Comparison of ENCODE assay signal across 12 cellular contexts in the genomic region with DNA sequence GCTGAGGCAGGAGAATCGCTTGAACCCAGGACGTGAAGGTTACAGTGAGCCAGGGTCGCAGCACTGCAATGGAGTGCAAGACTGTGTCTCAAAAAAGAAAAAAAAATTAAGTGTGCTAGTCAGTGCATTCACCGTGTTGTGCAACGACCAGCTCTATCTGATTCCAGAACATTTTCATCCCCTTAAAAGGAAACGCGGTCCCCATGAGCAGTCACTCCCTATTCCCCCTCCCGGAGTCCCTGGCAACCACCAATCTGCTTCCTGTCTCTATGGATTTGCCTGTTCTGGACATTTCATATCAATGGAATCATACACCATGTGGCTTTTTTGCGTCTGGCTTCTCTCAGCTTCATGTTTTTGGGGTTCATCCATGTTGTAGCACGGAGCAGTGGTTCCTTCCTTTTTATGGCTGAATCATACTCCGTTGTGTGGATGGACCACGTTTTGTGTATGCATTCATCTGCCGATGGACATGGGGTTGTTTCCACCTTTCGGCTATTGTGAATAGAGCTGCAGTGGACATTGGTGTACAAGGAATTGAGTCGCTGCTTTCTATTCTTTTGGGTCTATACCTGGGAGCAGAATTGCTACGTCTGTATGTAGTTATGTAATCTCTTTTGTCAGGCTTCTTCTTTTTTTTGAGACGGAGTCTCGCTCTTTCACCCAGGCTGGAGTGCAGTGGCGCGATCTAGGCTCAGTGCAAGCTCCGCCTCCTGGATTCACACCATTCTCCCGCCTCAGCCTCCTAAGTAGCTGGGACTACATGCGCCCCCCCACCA. TPM values are rescaled to one million over a fixed set of nuclear protein-coding genes. Genes with fewer than 3 reads are reported as not detected.
DNase-seq lines count a peak whose midpoint lies in the region; ATAC-seq and TF ChIP-seq lines count a peak whose summit lies in the region.
"Had no signal": no experiment of that assay in that cellular context is flagged by ENCODE, and none has a peak within 500 bp of the region (broad histone marks: within the 10 kb centered on the region; RNA-seq: fewer than 3 reads in every experiment).

No MANE protein-coding gene starts in this region.

- DNase-seq in dermis blood vessel endothelial cell (peak; percentile 51), lung (ENCODE audit: low spot score) (no peak), stomach (no peak)
- DNase-seq: COR-L47, nucleus accumbens had no signal

- H3K27ac ChIP-seq in HEK293 (ENCODE audit: extremely low read depth, low read depth, low read length) (no peak overlapping the region), lung (ENCODE audit: low read depth in 1 of 2, low read length in 1 of 2) (peak overlapping the region; percentile 46 to 49), stomach (peak overlapping the region; percentile 18 to 85 (median 77))
- H3K27ac ChIP-seq: VCaP had no signal

- H3K4me1 ChIP-seq in HEK293 (ENCODE audit: control insufficient read depth, insufficient read depth, low read length) (no peaks in the 10 kb centered on the region), lung (ENCODE audit: control insufficient read depth in 2 of 2, insufficient read depth in 2 of 2, low read length in 2 of 2) (peaks cover 8% of the 10 kb centered on the region in 2 donors), stomach (peaks cover 18 to 73% (median 44%) of the 10 kb centered on the region in 4 donors)

- H3K27me3 ChIP-seq in lung (ENCODE audit: control insufficient read depth, insufficient read depth) (no peaks in the 10 kb centered on the region), stomach (no peaks in the 10 kb centered on the region)

- CTCF ChIA-PET in HEK293 (lab: Yijun Ruan, JAX), result interaction anchor here (0.6 kb wide), 1 partner anchor 38 kb away, joined by 3 read pairs; no protein-coding TSS in a partner anchor

- no peak for TF ChIP-seq POLR2A in stomach (IDR thresholded peaks at IDR 0.05)

- TF ChIP-seq CTCF in HEK293 (tag by site-specific recombination; IDR thresholded peaks at IDR 0.05) (no peak), lung (IDR thresholded peaks at IDR 0.05; ENCODE audit: control extremely low read depth, extremely low read depth) (no peak), stomach (IDR thresholded peaks at IDR 0.05) (no peak)

- 72 to 81% methylated on average over 23 of the region's 23 CpGs for WGBS in lung, 2 donors
- WGBS in stomach, 5 donors, result 81 to 88% (median 87%) methylated on average over 23 of the region's 23 CpGs

- no peak overlapping the region for H3K4me3 ChIP-seq in HEK293 (ENCODE audit: low read depth, low read length)
- H3K4me3 ChIP-seq in lung, result no peak overlapping the region
- H3K4me3 ChIP-seq in stomach, result no peak overlapping the region

- intact Hi-C loops in stomach (cut with DNase I; ENCODE audit: low total_unique reads), result no loop called here

- H3K9me3 ChIP-seq in HEK293 (ENCODE audit: control insufficient read depth, insufficient read depth, low read depth, low read length), result no peaks in the 10 kb centered on the region
- H3K9me3 ChIP-seq in lung (ENCODE audit: control insufficient read depth in 2 of 2, insufficient read depth in 1 of 2, low read length in 1 of 2), result no peaks in the 10 kb centered on the region
- no peaks in the 10 kb centered on the region for H3K9me3 ChIP-seq in stomach

- POLR2A ChIA-PET in HEK293 (lab: Yijun Ruan, JAX), result no interaction called here

- H3K36me3 ChIP-seq in HEK293 (ENCODE audit: control insufficient read depth in 2 of 2, insufficient read depth in 1 of 2, low read length in 2 of 2), result no peaks in the 10 kb centered on the region; a peak in 1 of 3 replicates
- peaks cover 0 to 2% of the 10 kb centered on the region in 2 donors for H3K36me3 ChIP-seq in lung (ENCODE audit: control insufficient read depth in 2 of 2, insufficient read depth in 2 of 2, low read length in 2 of 2)
- peaks cover 0 to 10% (median 0%) of the 10 kb centered on the region in 4 donors for H3K36me3 ChIP-seq in stomach

- TF ChIP-seq EP300 in stomach (IDR thresholded peaks at IDR 0.05), result no peak

- ATAC-seq in lung (ENCODE audit: insufficient read depth, low FRiP score), result no peak
- ATAC-seq in HG03378 (IDR thresholded peaks at IDR 0.05; ENCODE audit: unreplicated experiment), result no peak
- no peak for ATAC-seq in HG02970 (IDR thresholded peaks at IDR 0.05; ENCODE audit: low FRiP score, unreplicated experiment)
- no peak for ATAC-seq in HG03175 (IDR thresholded peaks at IDR 0.05; ENCODE audit: unreplicated experiment)
- no peak for ATAC-seq in GM18873 (IDR thresholded peaks at IDR 0.05; ENCODE audit: low FRiP score, unreplicated experiment)
- ATAC-seq: activated T-helper 17 cell treated with anti-CD3 and anti-CD28 coated beads, Interleukin-2, amount 50 U/mL, for 72 hours had no signal

TF ChIP-seq in HEK293, 187 proteins besides CTCF, POLR2A, EP300 and RAD21:
- peak; percentile 99 for TF ChIP-seq ZNF140 (tag by site-specific recombination; IDR thresholded peaks at IDR 0.05)
- TF ChIP-seq ZNF121 (tag by site-specific recombination; IDR thresholded peaks at IDR 0.05), result no peak

RNA-seq across cellular contexts. Expression of a gene that starts 19.8 kb away (rescaled TPM):
- total RNA-seq in dermis blood vessel endothelial cell (53.6 and 62.1 TPM in 2 replicates), lung (100 to 1,000 TPM in 1 of 2 donors, 10 to 100 TPM in 1; 44.3 to 121 TPM), stomach (100 to 1,000 TPM in 3 of 5 donors, 10 to 100 TPM in 2; 43.0 to 265 (median 156) TPM)
- polyA plus RNA-seq in lung (10 to 100 TPM; 95.2 to 99.2 TPM), stomach (10 to 100 TPM; 30.2 to 35.6 (median 30.6) TPM)

RNA-seq across cellular contexts. Expression of a gene that starts 20.1 kb away (rescaled TPM):
- 4.1 and 4.6 TPM in 2 replicates for total RNA-seq in dermis blood vessel endothelial cell
- 1 to 10 TPM; 8.4 to 8.5 TPM for total RNA-seq in lung
- 10 to 100 TPM in 1 of 2 donors, 1 to 10 TPM in 1; 6.1 to 13.8 TPM for polyA plus RNA-seq in lung
- 10 to 100 TPM in 1 of 5 donors, 1 to 10 TPM in 3, under 1 TPM in 1; 0.45 to 27.2 (median 8.3) TPM for total RNA-seq in stomach
- 10 to 100 TPM in 1 of 3 donors, 1 to 10 TPM in 2; 9.2 to 11.9 (median 9.4) TPM for polyA plus RNA-seq in stomach
